ENCODE assay signal across 15 cellular contexts in genomic region chr21:40753756-40754155, GRCh38.
DNase-seq lines count a peak whose midpoint lies in the region; ATAC-seq and TF ChIP-seq lines count a peak whose summit lies in the region.
"Had no signal": no experiment of that assay in that cellular context is flagged by ENCODE, and none has a peak within 500 bp of the region (broad histone marks: within the 10 kb centered on the region; RNA-seq: fewer than 3 reads in every experiment).

No MANE protein-coding gene starts in this region.

- H3K36me3 ChIP-seq in cardiac muscle cell (no peaks in the 10 kb centered on the region), right atrium auricular region (no peaks in the 10 kb centered on the region), thoracic aorta (no peaks in the 10 kb centered on the region)

- peak overlapping the region; percentile 80 for H3K27ac ChIP-seq in cardiac muscle cell
- H3K27ac ChIP-seq in right atrium auricular region = no peak overlapping the region
- H3K27ac ChIP-seq in thoracic aorta = no peak overlapping the region

- TF ChIP-seq CTCF in cardiac muscle cell (IDR thresholded peaks at IDR 0.05; ENCODE audit: low read depth, low read length) = no peak
- no peak for TF ChIP-seq CTCF in right atrium auricular region (IDR thresholded peaks at IDR 0.05)
- no peak for TF ChIP-seq CTCF in endothelial cell (IDR thresholded peaks at IDR 0.05; ENCODE audit: unreplicated experiment)
- no peak for TF ChIP-seq CTCF in thoracic aorta (IDR thresholded peaks at IDR 0.05)

- H3K27me3 ChIP-seq in cardiac muscle cell (no peaks in the 10 kb centered on the region), right atrium auricular region (no peaks in the 10 kb centered on the region), thoracic aorta (replicated peaks; ENCODE audit: insufficient read depth) (no peaks in the 10 kb centered on the region)

- H3K27me3 Mint-ChIP-seq in endothelial cell (ENCODE audit: unreplicated experiment) = peaks cover 9% of the 10 kb centered on the region

- no peaks in the 10 kb centered on the region for H3K36me3 Mint-ChIP-seq in endothelial cell (ENCODE audit: low read depth, unreplicated experiment)
- H3K36me3 Mint-ChIP-seq: CD4-positive, alpha-beta memory T cell had no signal

- peaks cover 50% of the 10 kb centered on the region for H3K4me1 ChIP-seq in cardiac muscle cell (ENCODE audit: low read depth)
- H3K4me1 ChIP-seq in right atrium auricular region = no peaks in the 10 kb centered on the region
- H3K4me1 ChIP-seq in thoracic aorta (ENCODE audit: control insufficient read depth in 1 of 2, low read depth in 2 of 2) = no peaks in the 10 kb centered on the region

- peaks cover 7% of the 10 kb centered on the region for H3K4me1 Mint-ChIP-seq in endothelial cell (ENCODE audit: unreplicated experiment)
- H3K4me1 Mint-ChIP-seq: CD4-positive, alpha-beta memory T cell; GM23338; H9 had no signal

- ATAC-seq in thoracic aorta (ENCODE audit: insufficient number of reproducible peaks, low FRiP score, low read depth) (peak; percentile 50), GM21529 (IDR thresholded peaks at IDR 0.05; ENCODE audit: unreplicated experiment) (no peak), GM18909 (IDR thresholded peaks at IDR 0.05; ENCODE audit: poor library complexity, unreplicated experiment) (no peak)
- ATAC-seq: GM23338, HCT116 had no signal

- H3K27ac Mint-ChIP-seq in endothelial cell (ENCODE audit: unreplicated experiment) = no peak overlapping the region
- H3K27ac Mint-ChIP-seq: CD4-positive, alpha-beta memory T cell; GM23338; H9 had no signal

- H3K9me3 ChIP-seq in cardiac muscle cell (ENCODE audit: low read depth) = no peaks in the 10 kb centered on the region
- no peaks in the 10 kb centered on the region for H3K9me3 ChIP-seq in right atrium auricular region
- no peaks in the 10 kb centered on the region for H3K9me3 ChIP-seq in thoracic aorta

- H3K9me3 Mint-ChIP-seq in endothelial cell (ENCODE audit: unreplicated experiment) = peaks cover 9% of the 10 kb centered on the region

- DNase-seq in cardiac muscle cell (ENCODE audit: low read depth in 1 of 2, low spot score in 1 of 2) = peak in 1 of 2 donors; percentile 77
- no peak for DNase-seq in right atrium auricular region (ENCODE audit: low spot score)
- no peak for DNase-seq in endothelial cell (ENCODE audit: low spot score)
- DNase-seq in thoracic aorta (ENCODE audit: low spot score) = no peak
- DNase-seq: C1 segment of cervical spinal cord; Calu3; CD4-positive, alpha-beta memory T cell; COR-L47; DMS153; DND-41; H9 had no signal

- no peak overlapping the region for H3K4me3 ChIP-seq in cardiac muscle cell
- H3K4me3 ChIP-seq in right atrium auricular region = no peak overlapping the region
- H3K4me3 ChIP-seq in thoracic aorta = no peak overlapping the region
- H3K4me3 ChIP-seq: GM23338 had no signal

- peak overlapping the region; percentile 68 for H3K4me3 Mint-ChIP-seq in endothelial cell (ENCODE audit: unreplicated experiment)
- H3K4me3 Mint-ChIP-seq: CD4-positive, alpha-beta memory T cell; GM23338; H9 had no signal
